In genomic region chr9:100426532-100427365, GRCh38 we compare ENCODE assay signal across 8 cellular contexts. TPM values are rescaled to one million over a fixed set of nuclear protein-coding genes. Genes with fewer than 3 reads are reported as not detected.
DNase-seq lines count a peak whose midpoint lies in the region; ATAC-seq, FAIRE-seq and TF ChIP-seq lines count a peak whose summit lies in the region.

A gene with protein sequence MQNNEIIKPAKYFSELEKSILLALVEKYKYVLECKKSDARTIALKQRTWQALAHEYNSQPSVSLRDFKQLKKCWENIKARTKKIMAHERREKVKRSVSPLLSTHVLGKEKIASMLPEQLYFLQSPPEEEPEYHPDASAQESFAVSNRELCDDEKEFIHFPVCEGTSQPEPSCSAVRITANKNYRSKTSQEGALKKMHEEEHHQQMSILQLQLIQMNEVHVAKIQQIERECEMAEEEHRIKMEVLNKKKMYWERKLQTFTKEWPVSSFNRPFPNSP (plus strand): TSS chr9:100427143. CDS start chr9:100441939, 14,796 bp downstream.

- H3K9ac ChIP-seq in endothelial cell of umbilical vein (replicated peaks; ENCODE audit: extremely low read depth, insufficient read depth, low read length), result peak within 1 kb of the TSS; percentile 95

- peak within 1 kb of the TSS; percentile 48 for H2AFZ ChIP-seq in endothelial cell of umbilical vein (ENCODE audit: low read depth, low read length)

- DNase-seq in Ammon's horn (ENCODE audit: low spot score) (peak; percentile 71), NCI-H748 (lab: John Stamatoyannopoulos, UW; ENCODE audit: unreplicated experiment) (peak; percentile 79), endothelial cell of umbilical vein (ENCODE audit: low read depth, low spot score) (peak; percentile 84), mesothelial cell of epicardium (ENCODE audit: low spot score in 2 of 2, unreplicated experiment in 2 of 2) (peak; percentile 47 to 71)
- DNase-seq in activated CD8-positive, alpha-beta memory T cell treated with anti-CD3 and anti-CD28 coated beads, Interleukin-2, amount 10 ng/mL, durations not matched to agents 7 days and 5 days, result peak; percentile 62
- peak; percentile 44 to 53 for DNase-seq in stimulated activated CD8-positive, alpha-beta memory T cell treated with anti-CD3 and anti-CD28 coated beads, Interleukin-15, amount 100 ng/mL, for 48 hours (ENCODE audit: low read depth in 2 of 2)

- H3K9me3 Mint-ChIP-seq in activated CD8-positive, alpha-beta memory T cell treated with anti-CD3 and anti-CD28 coated beads, Interleukin-2, amount 10 ng/mL, durations not matched to agents 7 days and 5 days (ENCODE audit: low read depth), result no peaks in the 10 kb centered on the region
- no peaks in the 10 kb centered on the region for H3K9me3 Mint-ChIP-seq in mesothelial cell of epicardium

- peaks cover 36% of the 10 kb centered on the region for H3K4me1 ChIP-seq in endothelial cell of umbilical vein (ENCODE audit: control insufficient read depth, extremely low read depth, insufficient read depth, low read length)

- H3K79me2 ChIP-seq in endothelial cell of umbilical vein (ENCODE audit: control insufficient read depth, insufficient read depth, low read length), result peaks cover 37% of the 10 kb centered on the region

- no peaks in the 10 kb centered on the region for H4K20me1 ChIP-seq in endothelial cell of umbilical vein (replicated peaks; ENCODE audit: control insufficient read depth, extremely low read depth, insufficient read depth, low read length)

- H3K27ac Mint-ChIP-seq in activated CD8-positive, alpha-beta memory T cell treated with anti-CD3 and anti-CD28 coated beads, Interleukin-2, amount 10 ng/mL, durations not matched to agents 7 days and 5 days, result peak within 1 kb of the TSS; percentile 83
- H3K27ac Mint-ChIP-seq in mesothelial cell of epicardium, result peak within 1 kb of the TSS; percentile 97

- no peaks in the 10 kb centered on the region for H3K9me3 ChIP-seq in endothelial cell of umbilical vein (replicated peaks; ENCODE audit: control insufficient read depth, insufficient read depth, low read length)

- peaks cover 4% of the 10 kb centered on the region for H3K36me3 Mint-ChIP-seq in activated CD8-positive, alpha-beta memory T cell treated with anti-CD3 and anti-CD28 coated beads, Interleukin-2, amount 10 ng/mL, durations not matched to agents 7 days and 5 days
- H3K36me3 Mint-ChIP-seq in mesothelial cell of epicardium, result peaks cover 4% of the 10 kb centered on the region

- no peaks in the 10 kb centered on the region for H3K36me3 ChIP-seq in endothelial cell of umbilical vein (ENCODE audit: control insufficient read depth in 2 of 2, extremely low read depth in 1 of 2, insufficient read depth in 2 of 2, low read length in 2 of 2)

- FAIRE-seq in endothelial cell of umbilical vein (lab: Jason Lieb, UNC), result peak; percentile 59

- peak within 1 kb of the TSS; percentile 94 for H3K4me2 ChIP-seq in endothelial cell of umbilical vein (ENCODE audit: insufficient read depth, low read length)

- peak; percentile 76 for ATAC-seq in GM19023 (IDR thresholded peaks at IDR 0.05; ENCODE audit: unreplicated experiment)
- peak; percentile 73 for ATAC-seq in HG03175 (IDR thresholded peaks at IDR 0.05; ENCODE audit: unreplicated experiment)
- ATAC-seq in activated CD8-positive, alpha-beta memory T cell treated with anti-CD3 and anti-CD28 coated beads, Interleukin-2, amount 10 ng/mL, durations not matched to agents 7 days and 5 days, result peak; percentile 87

- peak; percentile 59 for TF ChIP-seq POLR2A in endothelial cell of umbilical vein (IDR thresholded peaks at IDR 0.05; ENCODE audit: low read depth, low read length)

- H3K4me3 ChIP-seq in endothelial cell of umbilical vein (replicated peaks in 1 of 3; ENCODE audit: insufficient read depth in 1 of 3, low read depth in 1 of 3, low read length in 3 of 3), result peak within 1 kb of the TSS; percentile 91 to 96 (median 94)

- H3K27me3 ChIP-seq in endothelial cell of umbilical vein (ENCODE audit: control insufficient read depth in 2 of 2, insufficient read depth in 2 of 2, low read length in 2 of 2), result no peaks in the 10 kb centered on the region

- peak within 1 kb of the TSS; percentile 98 for H3K27ac ChIP-seq in endothelial cell of umbilical vein (ENCODE audit: insufficient read depth, low read depth, low read length)

- BruUV-seq in endothelial cell of umbilical vein (replicated peaks; lab: Mats Ljungman, UMichigan), result TSS peak; percentile 23

- intact Hi-C loops in endothelial cell of umbilical vein (cut with micrococcal nuclease), result loop anchor here (1.0 to 5.0 kb wide), 4 partner anchors 15 to 972 kb away; partner anchors contain the start of genes ERP44, INVS, MRPL50 and ZNF189

- H3K27me3 Mint-ChIP-seq in activated CD8-positive, alpha-beta memory T cell treated with anti-CD3 and anti-CD28 coated beads, Interleukin-2, amount 10 ng/mL, durations not matched to agents 7 days and 5 days, result peaks cover 13% of the 10 kb centered on the region
- H3K27me3 Mint-ChIP-seq in mesothelial cell of epicardium (ENCODE audit: low read depth), result no peaks in the 10 kb centered on the region

- H3K9me1 ChIP-seq in endothelial cell of umbilical vein (replicated peaks; ENCODE audit: control insufficient read depth, extremely low read depth, insufficient read depth, low read length), result no peaks in the 10 kb centered on the region

- peak within 1 kb of the TSS; percentile 84 for H3K4me3 Mint-ChIP-seq in activated CD8-positive, alpha-beta memory T cell treated with anti-CD3 and anti-CD28 coated beads, Interleukin-2, amount 10 ng/mL, durations not matched to agents 7 days and 5 days
- peak within 1 kb of the TSS; percentile 90 for H3K4me3 Mint-ChIP-seq in mesothelial cell of epicardium

- dilution Hi-C loops in endothelial cell of umbilical vein (cut with MboI; ENCODE audit: extremely low pct_ligation_motif_present, low sequenced_read_pairs), result loop anchor here (25.0 kb wide), 1 partner anchor 89 kb away; no protein-coding TSS in a partner anchor

- TF ChIP-seq CTCF in endothelial cell of umbilical vein (IDR thresholded peaks at IDR 0.05; ENCODE audit: extremely low read depth in 1 of 2, insufficient read depth in 1 of 2, low read depth in 1 of 2, low read length in 2 of 2), result no peak
- no peak for TF ChIP-seq CTCF in mesothelial cell of epicardium (IDR thresholded peaks at IDR 0.05; ENCODE audit: unreplicated experiment)

- POLR2A ChIA-PET in endothelial cell of umbilical vein (lab: Charles Lee), result interaction anchor here (0.6 to 1.8 kb wide), 4 partner anchors 15 to 168 kb away, joined by 3 to 8 read pairs (median 3); partner anchors contain the start of gene TEX10

- CTCF ChIA-PET in activated CD8-positive, alpha-beta memory T cell treated with anti-CD3 and anti-CD28 coated beads, Interleukin-2, amount 10 ng/mL, durations not matched to agents 7 days and 5 days (lab: Charles Lee), result interaction anchor here (0.6 to 2.6 kb wide), 8 partner anchors 10 to 103 kb away, joined by 3 to 15 read pairs (median 4); partner anchors contain the start of gene TEX10
- CTCF ChIA-PET in endothelial cell of umbilical vein (lab: Charles Lee), result interaction anchor here (0.5 to 1.9 kb wide), 14 partner anchors 10 to 517 kb away, joined by 3 to 8 read pairs (median 4); partner anchors contain the start of gene TEX10

- peaks cover 28% of the 10 kb centered on the region for H3K4me1 Mint-ChIP-seq in activated CD8-positive, alpha-beta memory T cell treated with anti-CD3 and anti-CD28 coated beads, Interleukin-2, amount 10 ng/mL, durations not matched to agents 7 days and 5 days
- H3K4me1 Mint-ChIP-seq in mesothelial cell of epicardium, result peaks cover 30% of the 10 kb centered on the region

TF ChIP-seq in endothelial cell of umbilical vein, 7 proteins besides CTCF, POLR2A, EP300 and RAD21:
- TF ChIP-seq JUN (IDR thresholded peaks at IDR 0.05; ENCODE audit: borderline replicate concordance, insufficient read depth, insufficient read length, low read depth) (peak; percentile 25), FOS (IDR thresholded peaks at IDR 0.05; ENCODE audit: borderline replicate concordance, insufficient read depth, low read length) (peak; percentile 76), MYC (IDR thresholded peaks at IDR 0.05; ENCODE audit: low read depth, low read length) (no peak), POLR2AphosphoS5 (IDR thresholded peaks at IDR 0.05; ENCODE audit: insufficient read depth, low read depth, low read length) (peak; percentile 64), GATA2 (IDR thresholded peaks at IDR 0.05; ENCODE audit: insufficient read depth, insufficient read length, low read depth, low read length) (no peak)
- TF ChIP-seq, protein P1, sequence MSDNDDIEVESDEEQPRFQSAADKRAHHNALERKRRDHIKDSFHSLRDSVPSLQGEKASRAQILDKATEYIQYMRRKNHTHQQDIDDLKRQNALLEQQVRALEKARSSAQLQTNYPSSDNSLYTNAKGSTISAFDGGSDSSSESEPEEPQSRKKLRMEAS (IDR thresholded peaks at IDR 0.05; ENCODE audit: insufficient read depth, insufficient read length), result no peak

RNA-seq across cellular contexts. Expression of the gene that starts here (rescaled TPM):
- total RNA-seq in activated CD8-positive, alpha-beta memory T cell treated with anti-CD3 and anti-CD28 coated beads, Interleukin-2, amount 10 ng/mL, durations not matched to agents 7 days and 5 days, result 10 to 100 TPM; 20.5 to 20.9 TPM
- total RNA-seq in endothelial cell of umbilical vein (82.7 and 88.5 TPM in 2 replicates), mesothelial cell of epicardium (34.7 to 36.6 TPM (median 35.4 TPM) in 3 replicates)
- polyA plus RNA-seq in endothelial cell of umbilical vein, result 21.8 and 31.3 TPM in 2 replicates
- polyA plus RNA-seq in endothelial cell of umbilical vein (2011; cell fraction: cytosol; rRNA removed), result 44.4 and 50.1 TPM in 2 replicates
- polyA plus RNA-seq in endothelial cell of umbilical vein (2011; cell fraction: nucleus; rRNA removed), result 30.5 and 43.8 TPM in 2 replicates
- 68.1 and 84.6 TPM in 2 replicates for polyA plus RNA-seq in endothelial cell of umbilical vein (2012)
- 24.5 and 29.6 TPM in 2 replicates for polyA minus RNA-seq in endothelial cell of umbilical vein
- 11.9 TPM for polyA minus RNA-seq in endothelial cell of umbilical vein (2011; cell fraction: cytosol; rRNA and poly(A)+ RNA removed)
- polyA minus RNA-seq in endothelial cell of umbilical vein (2011; cell fraction: nucleus; rRNA and poly(A)+ RNA removed), result 16.8 and 22.3 TPM in 2 replicates

Comparison
In these comparisons a context has a peak if more than half of its experiments do, and no peak if none do; other contexts are left out.
1. Peak in every context shown above with its lines: DNase-seq, ATAC-seq, H3K4me3 ChIP-seq and H3K27ac ChIP-seq.